8 cellular contexts compared by ENCODE assay signal in the genomic region with DNA sequence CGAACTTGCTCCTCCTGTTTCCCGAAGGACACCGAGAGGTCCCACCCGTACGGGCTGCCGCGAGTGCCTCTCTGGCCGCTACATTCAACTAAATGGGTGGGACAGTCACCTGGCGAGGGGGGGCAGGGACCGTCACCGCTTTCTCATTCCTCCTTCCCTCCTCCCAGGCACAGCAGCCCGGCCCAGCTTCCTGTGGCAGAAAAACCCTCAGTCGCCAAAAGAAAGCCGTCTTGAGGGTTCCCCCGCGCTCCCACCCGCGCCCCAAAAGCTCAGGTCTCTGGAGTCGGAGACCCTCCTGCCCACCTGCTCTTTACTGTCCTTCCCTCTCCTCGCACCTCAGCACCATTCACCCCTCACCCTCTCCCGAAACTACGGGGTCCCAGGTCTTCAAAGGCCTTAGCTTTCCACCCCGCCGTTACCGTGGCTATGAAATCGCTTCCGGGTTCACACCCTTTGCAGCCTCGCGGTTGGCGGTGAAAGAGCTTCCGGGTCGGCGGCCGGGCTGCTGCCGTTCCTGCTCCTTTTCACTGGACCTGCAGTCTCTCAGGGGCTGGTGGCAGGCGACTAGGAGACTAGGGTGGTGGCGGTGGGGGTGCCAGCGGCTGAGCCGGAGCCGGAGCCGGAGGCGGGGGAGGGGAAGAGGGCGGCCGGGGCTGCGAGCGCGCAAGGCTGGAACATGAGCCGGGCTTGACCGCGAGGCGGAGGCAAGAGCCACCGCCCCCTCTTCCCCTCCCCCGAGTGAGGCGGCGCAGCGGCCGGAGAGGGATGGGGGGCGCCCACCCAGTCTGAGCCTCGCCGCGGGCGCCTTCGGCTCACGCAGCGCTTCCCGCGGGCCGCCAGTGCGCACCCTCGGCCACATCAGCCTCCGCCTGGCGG. TPM values are rescaled to one million over a fixed set of nuclear protein-coding genes. Genes with fewer than 3 reads are reported as not detected.
DNase-seq lines count a peak whose midpoint lies in the region; ATAC-seq and TF ChIP-seq lines count a peak whose summit lies in the region.

A gene with protein sequence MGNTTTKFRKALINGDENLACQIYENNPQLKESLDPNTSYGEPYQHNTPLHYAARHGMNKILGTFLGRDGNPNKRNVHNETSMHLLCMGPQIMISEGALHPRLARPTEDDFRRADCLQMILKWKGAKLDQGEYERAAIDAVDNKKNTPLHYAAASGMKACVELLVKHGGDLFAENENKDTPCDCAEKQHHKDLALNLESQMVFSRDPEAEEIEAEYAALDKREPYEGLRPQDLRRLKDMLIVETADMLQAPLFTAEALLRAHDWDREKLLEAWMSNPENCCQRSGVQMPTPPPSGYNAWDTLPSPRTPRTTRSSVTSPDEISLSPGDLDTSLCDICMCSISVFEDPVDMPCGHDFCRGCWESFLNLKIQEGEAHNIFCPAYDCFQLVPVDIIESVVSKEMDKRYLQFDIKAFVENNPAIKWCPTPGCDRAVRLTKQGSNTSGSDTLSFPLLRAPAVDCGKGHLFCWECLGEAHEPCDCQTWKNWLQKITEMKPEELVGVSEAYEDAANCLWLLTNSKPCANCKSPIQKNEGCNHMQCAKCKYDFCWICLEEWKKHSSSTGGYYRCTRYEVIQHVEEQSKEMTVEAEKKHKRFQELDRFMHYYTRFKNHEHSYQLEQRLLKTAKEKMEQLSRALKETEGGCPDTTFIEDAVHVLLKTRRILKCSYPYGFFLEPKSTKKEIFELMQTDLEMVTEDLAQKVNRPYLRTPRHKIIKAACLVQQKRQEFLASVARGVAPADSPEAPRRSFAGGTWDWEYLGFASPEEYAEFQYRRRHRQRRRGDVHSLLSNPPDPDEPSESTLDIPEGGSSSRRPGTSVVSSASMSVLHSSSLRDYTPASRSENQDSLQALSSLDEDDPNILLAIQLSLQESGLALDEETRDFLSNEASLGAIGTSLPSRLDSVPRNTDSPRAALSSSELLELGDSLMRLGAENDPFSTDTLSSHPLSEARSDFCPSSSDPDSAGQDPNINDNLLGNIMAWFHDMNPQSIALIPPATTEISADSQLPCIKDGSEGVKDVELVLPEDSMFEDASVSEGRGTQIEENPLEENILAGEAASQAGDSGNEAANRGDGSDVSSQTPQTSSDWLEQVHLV (plus strand): TSS at position 488 of the 876 bp plus-strand sequence. CDS start 49,005 bp downstream, outside the sequence.
TSS of gene KRIT1 (minus strand) at position 428 of the 876 bp plus-strand sequence. CDS start 3,779 bp downstream, outside the sequence.

- TF ChIP-seq POLR2A in heart left ventricle (IDR thresholded peaks at IDR 0.05) = peak in 1 of 2 donors; percentile 63

- no peaks in the 10 kb centered on the region for H3K27me3 ChIP-seq in heart left ventricle

- 0 out of 2 replicates have a peak, but pooled peaks have one; percentile 15 for TF ChIP-seq CTCF in GM12875 (IDR thresholded peaks at IDR 0.05; ENCODE audit: borderline replicate concordance, insufficient read depth, low read depth, low read length)
- TF ChIP-seq CTCF in heart left ventricle (IDR thresholded peaks at IDR 0.05) = peak in 7 of 12 donors; percentile 20 to 49 (median 27)

- H3K4me1 ChIP-seq in heart left ventricle = peaks cover 0 to 43% (median 30%) of the 10 kb centered on the region in 12 donors

- H3K4me3 ChIP-seq in GM12875 (ENCODE audit: low read depth, low read length) (peak within 1 kb of the TSS; percentile 76), heart left ventricle (peak within 1 kb of the TSS; percentile 67 to 94 (median 82))

- DNase-seq in NCI-H1436 (lab: John Stamatoyannopoulos, UW) = peak; percentile 81
- DNase-seq in T follicular helper cell (ENCODE audit: low read depth) = peak; percentile 82
- peak; percentile 89 to 94 (median 91) for DNase-seq in heart left ventricle
- peak; percentile 95 for DNase-seq in posterior vena cava (ENCODE audit: low spot score)
- DNase-seq in ureter (ENCODE audit: low spot score) = peak; percentile 91

- intact Hi-C loops in heart left ventricle (cut with DNase I) = loop anchor here in 8 of 10 donors (2.0 to 10.0 kb wide), 6 partner anchors 47 to 202 kb away; partner anchors contain the start of genes GATAD1 (in 8 of the 8) and CYP51A1 (in 1 of the 8)
- intact Hi-C loops in posterior vena cava (cut with DNase I) = loop anchor here in 1 of 2 donors (10.0 kb wide), 1 partner anchor 319 kb away; no protein-coding TSS in a partner anchor

- H3K27ac ChIP-seq in adipose tissue (ENCODE audit: low read depth, low read length) (peak within 1 kb of the TSS; percentile 78), heart left ventricle (peak within 1 kb of the TSS; percentile 62 to 94 (median 90))

- peak; percentile 87 for ATAC-seq in HG02798 (IDR thresholded peaks at IDR 0.05; ENCODE audit: poor library complexity, unreplicated experiment)
- peak; percentile 90 to 97 (median 96) for ATAC-seq in heart left ventricle

- peaks cover 0 to 22% (median 12%) of the 10 kb centered on the region in 9 donors for H3K36me3 ChIP-seq in heart left ventricle

- WGBS in adipose tissue, 3 donors = 0 to 1% (median 0%) methylated on average over 52 to 72 of the region's 72 CpGs
- 0% methylated on average over 34 to 72 of the region's 72 CpGs for WGBS in heart left ventricle, 4 donors

- H3K9me3 ChIP-seq in heart left ventricle = no peaks in the 10 kb centered on the region

RNA-seq across cellular contexts. Expression of the first gene that starts in this region (rescaled TPM):
- polyA plus RNA-seq in adipose tissue = 10 to 100 TPM in 2 of 3 donors, 1 to 10 TPM in 1; 7.5 to 19.2 (median 11.1) TPM
- total RNA-seq in heart left ventricle = 10 to 100 TPM; 21.2 to 67.9 (median 46.6) TPM
- polyA plus RNA-seq in heart left ventricle = 10 to 100 TPM in 1 of 2 donors, 1 to 10 TPM in 1; 9.0 to 10.9 TPM
- 10 to 100 TPM; 54.9 to 59.3 TPM for total RNA-seq in posterior vena cava
- 78.0 TPM for total RNA-seq in ureter

RNA-seq across cellular contexts. Expression of gene KRIT1, which starts in this region (rescaled TPM):
- polyA plus RNA-seq in adipose tissue = 10 to 100 TPM; 11.8 to 20.1 (median 18.9) TPM
- 10 to 100 TPM; 22.1 to 45.0 (median 31.0) TPM for total RNA-seq in heart left ventricle
- 10 to 100 TPM; 13.0 to 21.2 TPM for polyA plus RNA-seq in heart left ventricle
- 10 to 100 TPM; 37.9 to 38.1 TPM for total RNA-seq in posterior vena cava
- 49.4 TPM for total RNA-seq in ureter

Comparison
In these comparisons a context has a peak if more than half of its experiments do, and no peak if none do; other contexts are left out.
1. Peak in every context shown above with its lines: DNase-seq, ATAC-seq, H3K4me3 ChIP-seq and H3K27ac ChIP-seq.